Comparison of ENCODE assay signal across 7 cellular contexts in genomic region chr4:45207864-45208331, GRCh38.
A peak's percentile ranks its signal among the peaks of the same experiment; 100 is the strongest.
DNase-seq lines count a peak whose midpoint lies in the region; ATAC-seq, FAIRE-seq and TF ChIP-seq lines count a peak whose summit lies in the region.
"Not testable (repeated sequence)": the region's sequence is repeated elsewhere in the genome, so short reads cannot be mapped to it uniquely, and the experiment has no call there.

No MANE protein-coding gene starts in this region.

- not testable (repeated sequence) for H3K36me3 Mint-ChIP-seq in chondrocyte (ENCODE audit: low read depth)

- H3K4me3 ChIP-seq in kidney (ENCODE audit: low read length in 2 of 2); right lobe of liver; spleen: not testable (repeated sequence)

- intact Hi-C loops in Right ventricle myocardium superior (cut with DNase I); kidney (cut with DNase I); right lobe of liver (cut with DNase I); posterior vena cava (cut with DNase I); spleen (cut with DNase I; ENCODE audit: low total_unique reads): not testable (repeated sequence)

- H3K9ac ChIP-seq in kidney (ENCODE audit: low read length in 2 of 2): not testable (repeated sequence)

- not testable (repeated sequence) for H3K27me3 Mint-ChIP-seq in chondrocyte (ENCODE audit: low read depth)

- H3K9me3 Mint-ChIP-seq in chondrocyte (ENCODE audit: low read depth): peaks cover 14% of the 10 kb centered on the region

- WGBS in right lobe of liver (ENCODE audit: insufficient coverage, low coverage, low lambda C conversion rate, missing lambda C conversion rate): no CpG with 5 or more reads among the region's 27 CpGs
- 88 to 97% (median 94%) methylated on average over 6 to 27 of the region's 27 CpGs for WGBS in spleen, 5 donors

- H3K27ac ChIP-seq in kidney (ENCODE audit: low read depth in 2 of 2, low read length in 2 of 2); right lobe of liver; spleen: not testable (repeated sequence)

- not testable (repeated sequence) for H3K4me1 ChIP-seq in kidney (ENCODE audit: control insufficient read depth in 1 of 2, insufficient read depth in 1 of 2, low read depth in 1 of 2, low read length in 2 of 2); right lobe of liver; spleen

- not testable (repeated sequence) for TF ChIP-seq POLR2A in right lobe of liver (IDR thresholded peaks at IDR 0.05); spleen (IDR thresholded peaks at IDR 0.05)

- peak; percentile 51 for DNase-seq in activated effector memory CD4-positive, alpha-beta T cell treated with anti-CD3 and anti-CD28 coated beads, Interleukin-2, amount 50 U/mL, for 16 hours
- DNase-seq in chondrocyte (ENCODE audit: low spot score) (peak; percentile 83), Right ventricle myocardium superior (peak; percentile 29), kidney (peak; percentile 70), right lobe of liver (peak in 2 of 3 donors; percentile 11 to 48), posterior vena cava (ENCODE audit: low spot score) (peak; percentile 76), spleen (peak; percentile 61)

- H3K27ac Mint-ChIP-seq in chondrocyte (ENCODE audit: unreplicated experiment): not testable (repeated sequence)

- H3K4me1 Mint-ChIP-seq in chondrocyte (ENCODE audit: low read depth): not testable (repeated sequence)

- not testable (repeated sequence) for H3K36me3 ChIP-seq in kidney (ENCODE audit: control insufficient read depth in 1 of 2, insufficient read depth in 2 of 2, low read length in 2 of 2); right lobe of liver; spleen

- not testable (repeated sequence) for H3K4me3 Mint-ChIP-seq in chondrocyte (ENCODE audit: unreplicated experiment)

- ATAC-seq in Right ventricle myocardium superior (ENCODE audit: poor library complexity); right lobe of liver: not testable (repeated sequence)

- not testable (repeated sequence) for H3K9me3 ChIP-seq in kidney (ENCODE audit: control insufficient read depth in 1 of 2, low read length in 2 of 2); right lobe of liver
- peaks cover 0 to 14% (median 5%) of the 10 kb centered on the region in 8 donors for H3K9me3 ChIP-seq in spleen

- TF ChIP-seq CTCF in chondrocyte (IDR thresholded peaks at IDR 0.05); kidney (IDR thresholded peaks at IDR 0.05; ENCODE audit: borderline replicate concordance, extremely low read depth, insufficient read depth); right lobe of liver (IDR thresholded peaks at IDR 0.05); spleen (IDR thresholded peaks at IDR 0.05 in 8 of 11, conservative IDR thresholded peaks at IDR 0.05 in 3 of 11): not testable (repeated sequence)

- not testable (repeated sequence) for FAIRE-seq in kidney (lab: Jason Lieb, UNC)

- H3K27me3 ChIP-seq in right lobe of liver; spleen (replicated peaks in 1 of 7): not testable (repeated sequence)

Comparison
In these comparisons a context has a peak if more than half of its experiments do, and no peak if none do; other contexts are left out.
1. DNase-seq: peak in every context shown above with its lines; median percentile 83 in chondrocyte; 76 in posterior vena cava; 70 in kidney; 61 in spleen; 51 in activated effector memory CD4-positive, alpha-beta T cell treated with anti-CD3 and anti-CD28 coated beads, Interleukin-2, amount 50 U/mL, for 16 hours; 30 in right lobe of liver; 29 in Right ventricle myocardium superior.